ENCODE assay signal across 1 cellular context in genomic region chr18:63422862-63423304, GRCh38.
TF ChIP-seq lines count a peak whose summit lies in the region.

No MANE protein-coding gene starts in this region.

TF ChIP-seq in HEK293, 187 proteins besides CTCF, POLR2A, EP300 and RAD21 (continued from another document):
- peak; percentile 73 for TF ChIP-seq PATZ1 (tag by site-specific recombination; IDR thresholded peaks at IDR 0.05)
- no peak for TF ChIP-seq SCRT1 (tag by site-specific recombination; IDR thresholded peaks at IDR 0.05; ENCODE audit: borderline replicate concordance)
- peak; percentile 83 for TF ChIP-seq PRDM10 (tag by site-specific recombination; IDR thresholded peaks at IDR 0.05)
- TF ChIP-seq ZSCAN23 (tag by site-specific recombination; IDR thresholded peaks at IDR 0.05) = no peak
- TF ChIP-seq KLF16 (tag by site-specific recombination; IDR thresholded peaks at IDR 0.05) = 0 out of 2 replicates have a peak, but pooled peaks have one; percentile 20
- peak; percentile 23; the same call in 1 of the 2 replicates for TF ChIP-seq ZNF133 (tag by site-specific recombination; IDR thresholded peaks at IDR 0.05)
- 0 out of 2 replicates have a peak, but pooled peaks have one; percentile 1 for TF ChIP-seq MZF1 (tag by site-specific recombination; IDR thresholded peaks at IDR 0.05; ENCODE audit: borderline replicate concordance)
- TF ChIP-seq ZFP37 (tag by site-specific recombination; IDR thresholded peaks at IDR 0.05) = 0 out of 2 replicates have a peak, but pooled peaks have one; percentile 65
- no peak for TF ChIP-seq ZNF416 (tag by site-specific recombination; IDR thresholded peaks at IDR 0.05)
- no peak for TF ChIP-seq ZNF639 (tag by site-specific recombination; IDR thresholded peaks at IDR 0.05)
- TF ChIP-seq, protein P1, sequence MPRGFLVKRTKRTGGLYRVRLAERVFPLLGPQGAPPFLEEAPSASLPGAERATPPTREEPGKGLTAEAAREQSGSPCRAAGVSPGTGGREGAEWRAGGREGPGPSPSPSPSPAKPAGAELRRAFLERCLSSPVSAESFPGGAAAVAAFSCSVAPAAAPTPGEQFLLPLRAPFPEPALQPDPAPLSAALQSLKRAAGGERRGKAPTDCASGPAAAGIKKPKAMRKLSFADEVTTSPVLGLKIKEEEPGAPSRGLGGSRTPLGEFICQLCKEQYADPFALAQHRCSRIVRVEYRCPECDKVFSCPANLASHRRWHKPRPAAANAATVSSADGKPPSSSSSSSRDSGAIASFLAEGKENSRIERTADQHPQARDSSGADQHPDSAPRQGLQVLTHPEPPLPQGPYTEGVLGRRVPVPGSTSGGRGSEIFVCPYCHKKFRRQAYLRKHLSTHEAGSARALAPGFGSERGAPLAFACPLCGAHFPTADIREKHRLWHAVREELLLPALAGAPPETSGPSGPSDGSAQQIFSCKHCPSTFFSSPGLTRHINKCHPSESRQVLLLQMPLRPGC (tag by site-specific recombination; IDR thresholded peaks at IDR 0.05) = no peak
- no peak for TF ChIP-seq TSHZ1 (tag by site-specific recombination; IDR thresholded peaks at IDR 0.05; ENCODE audit: borderline replicate concordance)
- TF ChIP-seq ZBTB17 (tag by site-specific recombination; IDR thresholded peaks at IDR 0.05) = peak; percentile 28
- 0 out of 2 replicates have a peak, but pooled peaks have one; percentile 57 for TF ChIP-seq ZNF660 (tag by site-specific recombination; IDR thresholded peaks at IDR 0.05)
- no peak for TF ChIP-seq ZNF23 (tag by site-specific recombination; IDR thresholded peaks at IDR 0.05; ENCODE audit: borderline replicate concordance)
- TF ChIP-seq ZNF2 (tag by site-specific recombination; IDR thresholded peaks at IDR 0.05) = peak; percentile 12; the same call in 1 of the 2 replicates
- TF ChIP-seq ZFHX2 (tag by site-specific recombination; conservative IDR thresholded peaks at IDR 0.05) = peak; percentile 82
- peak; percentile 30; the same call in 1 of the 2 replicates for TF ChIP-seq ZNF501 (tag by site-specific recombination; IDR thresholded peaks at IDR 0.05)
